ENCODE assay signal across 7 cellular contexts in the genomic region with DNA sequence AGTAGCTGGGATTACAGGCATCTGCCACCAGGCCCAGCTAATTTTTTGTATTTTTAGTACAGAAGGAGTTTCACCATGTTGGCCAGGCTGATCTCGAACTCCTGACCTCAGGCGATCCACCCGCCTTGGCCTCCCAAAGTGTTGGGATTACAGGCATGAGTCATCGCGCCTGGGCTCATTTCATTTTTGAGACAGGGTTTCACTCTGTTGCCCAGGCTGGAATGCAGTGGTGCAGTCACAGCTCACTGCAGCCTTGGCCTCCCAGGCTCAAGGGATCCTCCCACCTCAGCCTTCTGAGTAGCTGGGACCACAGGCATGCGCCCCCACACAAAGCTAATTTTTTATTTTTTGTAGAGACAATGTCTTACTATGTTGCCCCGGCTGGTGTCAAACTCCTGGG.
DNase-seq lines count a peak whose midpoint lies in the region; TF ChIP-seq lines count a peak whose summit lies in the region.
"Not testable (repeated sequence)": the region's sequence is repeated elsewhere in the genome, so short reads cannot be mapped to it uniquely, and the experiment has no call there.

No MANE protein-coding gene starts in this region.

- WGBS in trophoblast cell (ENCODE audit: extremely low coverage, insufficient coverage, insufficient read length) = no CpG with 5 or more reads among the region's 7 CpGs

- H3K27ac ChIP-seq in RWPE1 = peak overlapping the region; percentile 82
- H3K27ac ChIP-seq in epithelial cell of prostate = peak overlapping the region; percentile 69
- H3K27ac ChIP-seq in left ventricle myocardium inferior (replicated peaks) = peak overlapping the region; percentile 27
- not testable (repeated sequence) for H3K27ac ChIP-seq in trophoblast cell (ENCODE audit: low read depth, low read length)

- H2BK5ac ChIP-seq in trophoblast cell (ENCODE audit: low read depth, low read length, poor library complexity) = not testable (repeated sequence)

- not testable (repeated sequence) for H2AK5ac ChIP-seq in trophoblast cell (ENCODE audit: low read length)

- peak; percentile 63 for DNase-seq in Daoy (ENCODE audit: low read depth)
- DNase-seq in RWPE1 (ENCODE audit: low spot score); epithelial cell of prostate (ENCODE audit: low read depth, low spot score); left ventricle myocardium inferior: not testable (repeated sequence)
- peak; percentile 54 for DNase-seq in adipocyte (ENCODE audit: low read depth)
- DNase-seq in trophoblast cell = peak; percentile 51 to 59

- H3K4me1 ChIP-seq in adipocyte (ENCODE audit: control insufficient read depth, insufficient read depth, low read length) (peaks cover 35% of the 10 kb centered on the region), left ventricle myocardium inferior (peaks cover 14% of the 10 kb centered on the region)
- not testable (repeated sequence) for H3K4me1 ChIP-seq in trophoblast cell (ENCODE audit: control insufficient read depth in 1 of 2, insufficient read depth in 2 of 2, low read length in 2 of 2)

- not testable (repeated sequence) for H3K36me3 ChIP-seq in adipocyte (ENCODE audit: control insufficient read depth, insufficient read depth, low read length, severe bottlenecking); left ventricle myocardium inferior; trophoblast cell (ENCODE audit: control insufficient read depth in 1 of 2, insufficient read depth in 2 of 2, low read length in 2 of 2)

- not testable (repeated sequence) for TF ChIP-seq RAD21 in Ishikawa (IDR thresholded peaks at IDR 0.05; ENCODE audit: low read depth)

- H3K4ac ChIP-seq in trophoblast cell (ENCODE audit: low read depth, low read length) = not testable (repeated sequence)

- H3K79me2 ChIP-seq in trophoblast cell (ENCODE audit: control insufficient read depth, insufficient read depth, low read length, poor library complexity) = not testable (repeated sequence)

- not testable (repeated sequence) for H3K79me1 ChIP-seq in trophoblast cell (ENCODE audit: low read length)

- H3K4me2 ChIP-seq in trophoblast cell (ENCODE audit: low read length) = not testable (repeated sequence)

- not testable (repeated sequence) for H3K18ac ChIP-seq in trophoblast cell (ENCODE audit: low read length)

- not testable (repeated sequence) for H3K27me3 ChIP-seq in adipocyte (replicated peaks; ENCODE audit: control insufficient read depth, insufficient read depth, low read length); left ventricle myocardium inferior (ENCODE audit: low read depth); trophoblast cell (ENCODE audit: insufficient read depth, low read length)

- not testable (repeated sequence) for H3K4me3 ChIP-seq in adipocyte (ENCODE audit: low read length); left ventricle myocardium inferior; trophoblast cell (ENCODE audit: low read depth, low read length)

- H4K8ac ChIP-seq in trophoblast cell (ENCODE audit: low read depth, low read length) = not testable (repeated sequence)

- H2AFZ ChIP-seq in trophoblast cell (ENCODE audit: insufficient read depth, low read length, poor library complexity) = not testable (repeated sequence)

- TF ChIP-seq CTCF in RWPE1 (conservative IDR thresholded peaks at IDR 0.05; ENCODE audit: low read depth); left ventricle myocardium inferior (IDR thresholded peaks at IDR 0.05; ENCODE audit: borderline replicate concordance): not testable (repeated sequence)

- H3K9ac ChIP-seq in adipocyte (ENCODE audit: low read length) = peak overlapping the region; percentile 21
- not testable (repeated sequence) for H3K9ac ChIP-seq in trophoblast cell (ENCODE audit: low read length)

- not testable (repeated sequence) for H2BK12ac ChIP-seq in trophoblast cell (ENCODE audit: low read length)

- not testable (repeated sequence) for H4K91ac ChIP-seq in trophoblast cell (ENCODE audit: low read depth, low read length)

- not testable (repeated sequence) for H3K9me3 ChIP-seq in adipocyte (ENCODE audit: control insufficient read depth, low read length); left ventricle myocardium inferior (replicated peaks); trophoblast cell (ENCODE audit: insufficient read depth, low read depth, low read length)

- not testable (repeated sequence) for H2BK120ac ChIP-seq in trophoblast cell (ENCODE audit: insufficient read depth, low read length, poor library complexity)

- intact Hi-C loops in left ventricle myocardium inferior (cut with micrococcal nuclease) = not testable (repeated sequence)

- H3K14ac ChIP-seq in trophoblast cell (ENCODE audit: low read length) = not testable (repeated sequence)

- CTCF ChIA-PET in RWPE1 (lab: Yijun Ruan, JAX) = not testable (repeated sequence)

- POLR2A ChIA-PET in RWPE1 (lab: Yijun Ruan, JAX; ENCODE audit: low non-redundant PET) = not testable (repeated sequence)

- TF ChIP-seq EP300 in Ishikawa (IDR thresholded peaks at IDR 0.05; ENCODE audit: borderline replicate concordance) = peak; percentile 22; the same call in 1 of the 2 replicates

- not testable (repeated sequence) for H3K23ac ChIP-seq in trophoblast cell (ENCODE audit: low read length)

- not testable (repeated sequence) for H4K12ac ChIP-seq in trophoblast cell (ENCODE audit: low read depth, low read length)

TF ChIP-seq in Ishikawa, 13 proteins besides CTCF, POLR2A, EP300 and RAD21:
- peak; percentile 68 for TF ChIP-seq TEAD4 (IDR thresholded peaks at IDR 0.05)
TF ChIP-seq in Ishikawa: peak in this region for 1; not testable (repeated sequence) for 12.
